In genomic region chr2:96816836-96817702, GRCh38 we compare ENCODE assay signal across 8 cellular contexts. TPM values are rescaled to one million over a fixed set of nuclear protein-coding genes. Genes with fewer than 3 reads are reported as not detected.
DNase-seq lines count a peak whose midpoint lies in the region; ATAC-seq, FAIRE-seq and TF ChIP-seq lines count a peak whose summit lies in the region.

No MANE protein-coding gene starts in this region.

- H2AFZ ChIP-seq in neural cell (ENCODE audit: low read depth, low read length): no peak overlapping the region

- peaks cover 23% of the 10 kb centered on the region for H3K36me3 Mint-ChIP-seq in effector memory CD8-positive, alpha-beta T cell (ENCODE audit: insufficient read depth)

- peaks cover 32% of the 10 kb centered on the region for H3K79me2 ChIP-seq in neural cell (replicated peaks; ENCODE audit: insufficient read depth, low read length)

- CTCF ChIA-PET in A549 (lab: Yijun Ruan, JAX): interaction anchor here (0.7 to 3.3 kb wide), 19 partner anchors 9 to 296 kb away, joined by 3 to 24 read pairs (median 5); partner anchors contain the start of genes ANKRD36 and CNNM4

- TF ChIP-seq RAD21 in A549 (conservative IDR thresholded peaks at IDR 0.05 in 1 of 2, IDR thresholded peaks at IDR 0.05 in 1 of 2): no peak
- no peak for TF ChIP-seq RAD21 in neural cell (conservative IDR thresholded peaks at IDR 0.05)

- H3K4me3 Mint-ChIP-seq in effector memory CD8-positive, alpha-beta T cell: peak overlapping the region; percentile 82 to 86

- H3K27me3 ChIP-seq in NT2/D1 (ENCODE audit: insufficient read depth, insufficient read length) (peaks cover 21% of the 10 kb centered on the region), neural cell (ENCODE audit: insufficient read depth, low read depth, low read length) (no peaks in the 10 kb centered on the region)

- peaks cover 30% of the 10 kb centered on the region for H3K4me1 ChIP-seq in A549
- peaks cover 11% of the 10 kb centered on the region for H3K4me1 ChIP-seq in NT2/D1 (ENCODE audit: insufficient read depth, insufficient read length)

- ATAC-seq in A549 (peak; percentile 3 to 41; a peak in 4 of 6 replicates), GM19324 (IDR thresholded peaks at IDR 0.05; ENCODE audit: low FRiP score, unreplicated experiment) (no peak)
- ATAC-seq in effector memory CD8-positive, alpha-beta T cell (replicated peaks): no peak

- 18% methylated on average over 21 of the region's 89 CpGs for WGBS in A549 (ENCODE audit: missing lambda C conversion rate)

- no peak for FAIRE-seq in A549 (lab: Jason Lieb, UNC)

- H3K9ac ChIP-seq in NT2/D1 (ENCODE audit: insufficient read length, low read depth) (peak overlapping the region; percentile 97), neural cell (ENCODE audit: low read length) (peak overlapping the region; percentile 72)

- TF ChIP-seq EP300 in A549 (IDR thresholded peaks at IDR 0.05) (no peak), neural cell (conservative IDR thresholded peaks at IDR 0.05; ENCODE audit: poor library complexity, severe bottlenecking) (no peak)

- TF ChIP-seq POLR2A in A549 (IDR thresholded peaks at IDR 0.05; ENCODE audit: low read length): no peak; the same call in 1 of the 2 replicates

- H3K4me2 ChIP-seq in A549: peak overlapping the region; percentile 81
- peak overlapping the region; percentile 99 for H3K4me2 ChIP-seq in neural cell (ENCODE audit: low read length)

- H3F3A ChIP-seq in neural cell (ENCODE audit: insufficient read depth, low read length, poor library complexity, severe bottlenecking): no peaks in the 10 kb centered on the region

- H3K4me3 ChIP-seq in A549: peak overlapping the region; percentile 92
- H3K4me3 ChIP-seq in GM12875 (ENCODE audit: low read depth, low read length): peak overlapping the region; percentile 76
- peak overlapping the region; percentile 83 for H3K4me3 ChIP-seq in NT2/D1 (ENCODE audit: insufficient read length, low read depth)
- H3K4me3 ChIP-seq in neural cell (ENCODE audit: low read length): peak overlapping the region; percentile 75

- peak overlapping the region; percentile 53 to 78 for H3K27ac Mint-ChIP-seq in effector memory CD8-positive, alpha-beta T cell

- H3K4me1 Mint-ChIP-seq in effector memory CD8-positive, alpha-beta T cell (ENCODE audit: low read depth in 2 of 2): peaks cover 58 to 59% of the 10 kb centered on the region in 2 donors

- no peaks in the 10 kb centered on the region for H3K9me3 Mint-ChIP-seq in effector memory CD8-positive, alpha-beta T cell

- no peak; the same call in 2 of the 3 replicates for TF ChIP-seq CTCF in A549 (IDR thresholded peaks at IDR 0.05)
- TF ChIP-seq CTCF in GM12875 (IDR thresholded peaks at IDR 0.05; ENCODE audit: borderline replicate concordance, insufficient read depth, low read depth, low read length): no peak
- TF ChIP-seq CTCF in neural cell (IDR thresholded peaks at IDR 0.05; ENCODE audit: poor library complexity, severe bottlenecking): no peak

- H3K27ac ChIP-seq in A549 (peak overlapping the region; percentile 91 to 94), neural cell (ENCODE audit: low read length) (no peak overlapping the region)

- H3K36me3 ChIP-seq in NT2/D1 (ENCODE audit: insufficient read depth, insufficient read length, low read length): peaks cover 18% of the 10 kb centered on the region
- no peaks in the 10 kb centered on the region for H3K36me3 ChIP-seq in neural cell (ENCODE audit: insufficient read depth, low read length)

- POLR2A ChIA-PET in A549 (lab: Yijun Ruan, JAX): interaction anchor here (1.0 to 2.2 kb wide), 6 partner anchors 16 to 295 kb away, joined by 3 to 9 read pairs (median 6); partner anchors contain the start of genes ANKRD39 and CNNM4

- no peaks in the 10 kb centered on the region for H3K27me3 Mint-ChIP-seq in effector memory CD8-positive, alpha-beta T cell

- H4K20me1 ChIP-seq in neural cell (ENCODE audit: insufficient read depth): no peaks in the 10 kb centered on the region

- no peaks in the 10 kb centered on the region for H3K9me3 ChIP-seq in A549
- no peaks in the 10 kb centered on the region for H3K9me3 ChIP-seq in NT2/D1 (ENCODE audit: insufficient read depth, low read length)
- no peaks in the 10 kb centered on the region for H3K9me3 ChIP-seq in neural cell (ENCODE audit: low read length)

- H3K9me2 ChIP-seq in neural cell (ENCODE audit: insufficient read depth, low read length): no peaks in the 10 kb centered on the region

- DNase-seq in A549 (ENCODE audit: low read depth in 1 of 2, low spot score in 1 of 2): peak in 1 of 2 experiments; percentile 25
- DNase-seq in NT2/D1 (ENCODE audit: low read depth, low spot score): no peak
- no peak for DNase-seq in effector memory CD8-positive, alpha-beta T cell
- no peak for DNase-seq in NAMALWA (ENCODE audit: low spot score)
- DNase-seq in HuH-7.5 (ENCODE audit: low spot score): no peak

TF ChIP-seq in A549, 52 proteins besides CTCF, POLR2A, EP300 and RAD21:
- TF ChIP-seq CBX2 (IDR thresholded peaks at IDR 0.05; ENCODE audit: borderline replicate concordance, low read depth) (no peak), HOXB13 (CRISPR knock-in tag; IDR thresholded peaks at IDR 0.05; ENCODE audit: low read depth) (no peak), GATA3 (IDR thresholded peaks at IDR 0.05; ENCODE audit: borderline replicate concordance) (0 out of 2 replicates have a peak, but pooled peaks have one; percentile 20)

TF ChIP-seq in neural cell, 6 proteins besides CTCF, POLR2A, EP300 and RAD21 (continues in another document):
- TF ChIP-seq REST (IDR thresholded peaks at IDR 0.05; ENCODE audit: borderline replicate concordance) (no peak), MXI1 (conservative IDR thresholded peaks at IDR 0.05; ENCODE audit: poor library complexity, severe bottlenecking) (no peak), TAF1 (IDR thresholded peaks at IDR 0.05; ENCODE audit: low read depth) (no peak), POLR2AphosphoS5 (IDR thresholded peaks at IDR 0.05) (no peak)

RNA-seq across cellular contexts. Expression of gene CNNM3, which starts 1.0 kb away (rescaled TPM):
- polyA plus RNA-seq in A549 (2011; rRNA removed) (11.8 and 13.6 TPM in 2 replicates), A549 (2017; fragmentation: RNase III; extraction: RNeasy Plus Mini Kit Qiagen cat#74134 plus additional on column Dnase treatment) (13.2 to 15.3 TPM (median 14.1 TPM) in 3 replicates), neural cell (9.5 and 9.6 TPM in 2 replicates)
- 21.7 and 24.2 TPM in 2 replicates for polyA plus RNA-seq in A549 (2012; cell fraction: cytosol; rRNA removed)
- polyA plus RNA-seq in A549 (2012; cell fraction: nucleus; rRNA removed): 36.8 and 49.9 TPM in 2 replicates
- 27.2 and 43.9 TPM in 2 replicates for polyA minus RNA-seq in A549 (2011; rRNA and poly(A)+ RNA removed)
- polyA minus RNA-seq in neural cell: 15.7 and 19.2 TPM in 2 replicates

RNA-seq across cellular contexts. Expression of gene ANKRD23, which starts 26.8 kb away (rescaled TPM):
- polyA plus RNA-seq in A549 (2011; rRNA removed) (1.6 and 1.9 TPM in 2 replicates), A549 (2017; fragmentation: RNase III; extraction: RNeasy Plus Mini Kit Qiagen cat#74134 plus additional on column Dnase treatment) (2.1 to 2.5 TPM (median 2.4 TPM) in 3 replicates), neural cell (12.1 and 17.7 TPM in 2 replicates)
- polyA plus RNA-seq in A549 (2012; cell fraction: cytosol; rRNA removed): 2.4 and 3.1 TPM in 2 replicates
- polyA plus RNA-seq in A549 (2012; cell fraction: nucleus; rRNA removed): 23.4 and 25.4 TPM in 2 replicates
- polyA minus RNA-seq in A549 (2011; rRNA and poly(A)+ RNA removed): 3.5 and 3.8 TPM in 2 replicates
- polyA minus RNA-seq in neural cell: 13.4 and 16.6 TPM in 2 replicates

RNA-seq across cellular contexts. Expression of gene ANKRD39, which starts 40.7 kb away (rescaled TPM):
- polyA plus RNA-seq in A549 (2011; rRNA removed) (6.3 and 6.4 TPM in 2 replicates), A549 (2017; fragmentation: RNase III; extraction: RNeasy Plus Mini Kit Qiagen cat#74134 plus additional on column Dnase treatment) (16.4 to 16.5 TPM (median 16.5 TPM) in 3 replicates), neural cell (30.7 and 39.0 TPM in 2 replicates)
- polyA plus RNA-seq in A549 (2012; cell fraction: cytosol; rRNA removed): 20.8 and 24.3 TPM in 2 replicates
- polyA plus RNA-seq in A549 (2012; cell fraction: nucleus; rRNA removed): 27.9 and 33.4 TPM in 2 replicates
- polyA minus RNA-seq in A549 (2011; rRNA and poly(A)+ RNA removed): 4.3 and 6.2 TPM in 2 replicates
- 15.3 and 18.2 TPM in 2 replicates for polyA minus RNA-seq in neural cell

RNA-seq across cellular contexts. Expression of gene SEMA4C, which starts 52.8 kb away (rescaled TPM):
- 11.0 and 16.4 TPM in 2 replicates for polyA plus RNA-seq in A549 (2011; rRNA removed)
- polyA plus RNA-seq in A549 (2012; cell fraction: cytosol; rRNA removed): 14.2 and 18.5 TPM in 2 replicates
- polyA plus RNA-seq in A549 (2012; cell fraction: nucleus; rRNA removed): 55.6 and 61.2 TPM in 2 replicates
- 12.3 to 15.1 TPM (median 14.4 TPM) in 3 replicates for polyA plus RNA-seq in A549 (2017; fragmentation: RNase III; extraction: RNeasy Plus Mini Kit Qiagen cat#74134 plus additional on column Dnase treatment)
- 21.6 and 27.6 TPM in 2 replicates for polyA minus RNA-seq in A549 (2011; rRNA and poly(A)+ RNA removed)
- 88.7 and 101 TPM in 2 replicates for polyA plus RNA-seq in neural cell
- 87.4 and 111 TPM in 2 replicates for polyA minus RNA-seq in neural cell

RNA-seq across cellular contexts. Expression of gene CNNM4, which starts 56.4 kb away (rescaled TPM):
- polyA plus RNA-seq in A549 (2011; rRNA removed): 11.2 and 15.0 TPM in 2 replicates
- polyA plus RNA-seq in A549 (2012; cell fraction: cytosol; rRNA removed): 9.5 and 13.5 TPM in 2 replicates
- polyA plus RNA-seq in A549 (2012; cell fraction: nucleus; rRNA removed): 16.3 and 16.6 TPM in 2 replicates
- polyA plus RNA-seq in A549 (2017; fragmentation: RNase III; extraction: RNeasy Plus Mini Kit Qiagen cat#74134 plus additional on column Dnase treatment): 8.5 to 8.8 TPM (median 8.8 TPM) in 3 replicates
- polyA minus RNA-seq in A549 (2011; rRNA and poly(A)+ RNA removed): 17.7 and 17.8 TPM in 2 replicates
- 7.2 and 7.5 TPM in 2 replicates for polyA plus RNA-seq in neural cell
- polyA minus RNA-seq in neural cell: 10.5 and 11.0 TPM in 2 replicates

Comparison
In these comparisons a context has a peak if more than half of its experiments do, and no peak if none do; other contexts are left out.
1. ATAC-seq: peak in A549 (2 of 2); none in effector memory CD8-positive, alpha-beta T cell (single experiment) and GM19324 (single experiment).
2. Peak in every context shown above with its lines, with median percentiles within 50 percentile points of each other: H3K4me3 ChIP-seq.